ENCODE assay signal across 1 cellular context in genomic region chr2:210713122-210713521, GRCh38.
TF ChIP-seq lines count a peak whose summit lies in the region.

No MANE protein-coding gene starts in this region.

TF ChIP-seq in HepG2, 621 proteins besides CTCF, POLR2A, EP300 and RAD21 (continued from another document):
- no peak for TF ChIP-seq E2F1 (CRISPR knock-in tag; IDR thresholded peaks at IDR 0.05)
- no peak for TF ChIP-seq CBX5 (CRISPR knock-in tag; IDR thresholded peaks at IDR 0.05; ENCODE audit: borderline replicate concordance)
- TF ChIP-seq MED1 (CRISPR knock-in tag; IDR thresholded peaks at IDR 0.05), result no peak
- no peak for TF ChIP-seq ZNF615 (CRISPR knock-in tag; IDR thresholded peaks at IDR 0.05; ENCODE audit: borderline replicate concordance)
- no peak for TF ChIP-seq RFXAP (CRISPR knock-in tag; IDR thresholded peaks at IDR 0.05; ENCODE audit: borderline replicate concordance)
- no peak for TF ChIP-seq DNMT1 (CRISPR knock-in tag; IDR thresholded peaks at IDR 0.05)
- TF ChIP-seq, protein P1, sequence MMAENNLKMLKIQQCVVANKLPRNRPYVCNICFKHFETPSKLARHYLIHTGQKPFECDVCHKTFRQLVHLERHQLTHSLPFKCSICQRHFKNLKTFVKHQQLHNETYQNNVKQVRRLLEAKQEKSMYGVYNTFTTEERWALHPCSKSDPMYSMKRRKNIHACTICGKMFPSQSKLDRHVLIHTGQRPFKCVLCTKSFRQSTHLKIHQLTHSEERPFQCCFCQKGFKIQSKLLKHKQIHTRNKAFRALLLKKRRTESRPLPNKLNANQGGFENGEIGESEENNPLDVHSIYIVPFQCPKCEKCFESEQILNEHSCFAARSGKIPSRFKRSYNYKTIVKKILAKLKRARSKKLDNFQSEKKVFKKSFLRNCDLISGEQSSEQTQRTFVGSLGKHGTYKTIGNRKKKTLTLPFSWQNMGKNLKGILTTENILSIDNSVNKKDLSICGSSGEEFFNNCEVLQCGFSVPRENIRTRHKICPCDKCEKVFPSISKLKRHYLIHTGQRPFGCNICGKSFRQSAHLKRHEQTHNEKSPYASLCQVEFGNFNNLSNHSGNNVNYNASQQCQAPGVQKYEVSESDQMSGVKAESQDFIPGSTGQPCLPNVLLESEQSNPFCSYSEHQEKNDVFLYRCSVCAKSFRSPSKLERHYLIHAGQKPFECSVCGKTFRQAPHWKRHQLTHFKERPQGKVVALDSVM (CRISPR knock-in tag; IDR thresholded peaks at IDR 0.05), result no peak
- TF ChIP-seq, protein P2, sequence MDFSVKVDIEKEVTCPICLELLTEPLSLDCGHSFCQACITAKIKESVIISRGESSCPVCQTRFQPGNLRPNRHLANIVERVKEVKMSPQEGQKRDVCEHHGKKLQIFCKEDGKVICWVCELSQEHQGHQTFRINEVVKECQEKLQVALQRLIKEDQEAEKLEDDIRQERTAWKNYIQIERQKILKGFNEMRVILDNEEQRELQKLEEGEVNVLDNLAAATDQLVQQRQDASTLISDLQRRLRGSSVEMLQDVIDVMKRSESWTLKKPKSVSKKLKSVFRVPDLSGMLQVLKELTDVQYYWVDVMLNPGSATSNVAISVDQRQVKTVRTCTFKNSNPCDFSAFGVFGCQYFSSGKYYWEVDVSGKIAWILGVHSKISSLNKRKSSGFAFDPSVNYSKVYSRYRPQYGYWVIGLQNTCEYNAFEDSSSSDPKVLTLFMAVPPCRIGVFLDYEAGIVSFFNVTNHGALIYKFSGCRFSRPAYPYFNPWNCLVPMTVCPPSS (IDR thresholded peaks at IDR 0.05), result no peak
- TF ChIP-seq, protein P3, sequence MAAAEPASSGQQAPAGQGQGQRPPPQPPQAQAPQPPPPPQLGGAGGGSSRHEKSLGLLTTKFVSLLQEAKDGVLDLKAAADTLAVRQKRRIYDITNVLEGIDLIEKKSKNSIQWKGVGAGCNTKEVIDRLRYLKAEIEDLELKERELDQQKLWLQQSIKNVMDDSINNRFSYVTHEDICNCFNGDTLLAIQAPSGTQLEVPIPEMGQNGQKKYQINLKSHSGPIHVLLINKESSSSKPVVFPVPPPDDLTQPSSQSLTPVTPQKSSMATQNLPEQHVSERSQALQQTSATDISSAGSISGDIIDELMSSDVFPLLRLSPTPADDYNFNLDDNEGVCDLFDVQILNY (CRISPR knock-in tag; conservative IDR thresholded peaks at IDR 0.05), result no peak
